ENCODE assay signal across 32 cellular contexts in genomic region chr7:75818462-75818861, GRCh38. TPM values are rescaled to one million over a fixed set of nuclear protein-coding genes. Genes with fewer than 3 reads are reported as not detected.
"Had no signal": no experiment of that assay in that cellular context is flagged by ENCODE, and none has a peak within 500 bp of the region (broad histone marks: within the 10 kb centered on the region; RNA-seq: fewer than 3 reads in every experiment).

No MANE protein-coding gene starts in this region.

- H3K27me3 ChIP-seq: esophagus squamous epithelium, neural progenitor cell, testis, transverse colon had no signal

- H3K27ac Mint-ChIP-seq: activated naive CD8-positive, alpha-beta T cell; natural killer cell; neural progenitor cell had no signal

- ATAC-seq: heart right ventricle; left lobe of liver; natural killer cell; psoas muscle; stimulated activated naive CD8-positive, alpha-beta T cell treated with anti-CD3 and anti-CD28 coated beads, Interleukin-15, Interleukin-2, amounts not matched to agents 100 U/mL and 50 U/mL, for 24 hours had no signal

- H3K9me3 ChIP-seq: esophagus squamous epithelium, heart right ventricle, psoas muscle, testis, transverse colon had no signal

- H3K4me3 ChIP-seq: esophagus squamous epithelium, heart right ventricle, lung, neural progenitor cell, psoas muscle, smooth muscle cell, testis, transverse colon had no signal

- DNase-seq: activated CD4-positive, alpha-beta T cell treated with anti-CD3 and anti-CD28 coated beads for 4 hours; activated CD4-positive, alpha-beta T cell treated with anti-CD3 and anti-CD28 coated beads, Interleukin-2, amount 50 U/mL, for 4 hours; activated CD4-positive, CD25-positive, alpha-beta regulatory T cell; activated effector memory CD4-positive, alpha-beta T cell treated with Interleukin-2 at 50 U/mL for 16 hours; activated naive CD4-positive, alpha-beta T cell treated with Interleukin-2 at 50 U/mL for 16 hours; activated T-cell treated with anti-CD3 and anti-CD28 coated beads for 4 hours; anterior cingulate cortex; dermis blood vessel endothelial cell; effector CD4-positive, alpha-beta T cell; esophagus squamous epithelium; foreskin melanocyte; heart right ventricle; kidney glomerular epithelial cell; mesendoderm; natural killer cell; occipital lobe; psoas muscle; stimulated activated CD4-positive, alpha-beta T cell treated with anti-CD3 and anti-CD28 coated beads, Interleukin-15, amount 100 ng/mL, for 24 hours; stimulated activated naive CD8-positive, alpha-beta T cell treated with anti-CD3 and anti-CD28 coated beads, Interleukin-15, Interleukin-2, amounts not matched to agents 100 U/mL and 50 U/mL, for 24 hours; testis; transverse colon had no signal

- H3K36me3 ChIP-seq: esophagus squamous epithelium, heart right ventricle, neural progenitor cell, transverse colon had no signal

- H3K36me3 Mint-ChIP-seq: activated naive CD8-positive, alpha-beta T cell; natural killer cell; neural progenitor cell had no signal

- H3K9me3 Mint-ChIP-seq: central memory CD8-positive, alpha-beta T cell; neural progenitor cell had no signal

- H3K27ac ChIP-seq: esophagus squamous epithelium, heart right ventricle, neural progenitor cell, parathyroid adenoma, psoas muscle, testis, transverse colon had no signal

- H3K4me1 Mint-ChIP-seq: central memory CD8-positive, alpha-beta T cell; natural killer cell; neural progenitor cell had no signal

- H3K4me3 Mint-ChIP-seq: activated naive CD8-positive, alpha-beta T cell; central memory CD8-positive, alpha-beta T cell; natural killer cell; neural progenitor cell had no signal

- H3K4me1 ChIP-seq: neural progenitor cell, parathyroid adenoma, psoas muscle, testis, transverse colon had no signal

RNA-seq across cellular contexts. Expression of gene CCL24, which starts 4.9 kb away (rescaled TPM):
- total RNA-seq: bronchial epithelial cell; dermis blood vessel endothelial cell; glomerular endothelial cell; mononuclear cell; natural killer cell; occipital lobe; psoas muscle; smooth muscle cell; T-helper 2 cell treated with Interferon-gamma antibody and Interleukin-4, amounts not matched to agents 100 ng/mL and 5 ng/mL, for 36 hours; testis had no signal
- polyA plus RNA-seq: psoas muscle, smooth muscle cell had no signal

RNA-seq across cellular contexts. Expression of gene CCL26, which starts 46.5 kb away (rescaled TPM):
- total RNA-seq: bronchial epithelial cell; dermis blood vessel endothelial cell; esophagus squamous epithelium; glomerular endothelial cell; left lobe of liver; lung; mononuclear cell; natural killer cell; occipital lobe; psoas muscle; smooth muscle cell; T-helper 2 cell treated with Interferon-gamma antibody and Interleukin-4, amounts not matched to agents 100 ng/mL and 5 ng/mL, for 36 hours; transverse colon had no signal
